Comparison of ENCODE assay signal across 9 cellular contexts in genomic region chr16:2033057-2033911, GRCh38. TPM values are rescaled to one million over a fixed set of nuclear protein-coding genes. Genes with fewer than 3 reads are reported as not detected.
DNase-seq lines count a peak whose midpoint lies in the region; ATAC-seq and TF ChIP-seq lines count a peak whose summit lies in the region.
"Had no signal": no experiment of that assay in that cellular context is flagged by ENCODE, and none has a peak within 500 bp of the region (broad histone marks: within the 10 kb centered on the region; RNA-seq: fewer than 3 reads in every experiment).

No MANE protein-coding gene starts in this region.

- no peak overlapping the region for H3K18ac ChIP-seq in H9 (ENCODE audit: insufficient read length, low read depth, low read length)

- no peak overlapping the region for H3K9ac ChIP-seq in H9 (ENCODE audit: extremely low read depth, insufficient read length, low read length)

- no peaks in the 10 kb centered on the region for H3K23me2 ChIP-seq in H9 (ENCODE audit: insufficient read length, low read depth, low read length, poor library complexity, severe bottlenecking)

- H3K4me3 Mint-ChIP-seq in H9 = no peak overlapping the region
- H3K4me3 Mint-ChIP-seq: neural crest cell had no signal

- H4K91ac ChIP-seq in H9 (ENCODE audit: insufficient read length, low read depth, low read length) = no peak overlapping the region

- no peak overlapping the region for H2BK5ac ChIP-seq in H9 (ENCODE audit: insufficient read length, low read length)

- no peaks in the 10 kb centered on the region for H3K79me1 ChIP-seq in H9 (ENCODE audit: insufficient read depth, low read depth, low read length, poor library complexity, severe bottlenecking)

- no peak for TF ChIP-seq CTCF in NB4 (IDR thresholded peaks at IDR 0.05; ENCODE audit: low read depth, low read length)
- no peak for TF ChIP-seq CTCF in choroid plexus epithelial cell (conservative IDR thresholded peaks at IDR 0.05; ENCODE audit: low read depth, low read length)
- no peak for TF ChIP-seq CTCF in lower lobe of right lung (IDR thresholded peaks at IDR 0.05)
- TF ChIP-seq CTCF in H9 (conservative IDR thresholded peaks at IDR 0.05) = no peak

- peaks cover 3% of the 10 kb centered on the region in 2 experiments; a peak in 1 of 4 replicates for H3K4me1 Mint-ChIP-seq in H9

- no peak overlapping the region for H4K5ac ChIP-seq in H9 (ENCODE audit: insufficient read length, low read depth, low read length)

- H3K4me2 ChIP-seq in H9 (ENCODE audit: insufficient read depth, insufficient read length, low read length) = no peak overlapping the region

- no peaks in the 10 kb centered on the region for H3K36me3 Mint-ChIP-seq in H9 (ENCODE audit: insufficient read depth in 1 of 3, low read depth in 3 of 3)

- no peak overlapping the region for H3K4ac ChIP-seq in H9 (ENCODE audit: low read depth, low read length)

- peak overlapping the region; percentile 92 for H3K27ac ChIP-seq in lower lobe of right lung
- H3K27ac ChIP-seq in temporal lobe (ENCODE audit: low read depth, low read length) = peak overlapping the region; percentile 98
- no peak overlapping the region for H3K27ac ChIP-seq in H9 (ENCODE audit: insufficient read length, low read depth, low read length)

- no peak overlapping the region for H3K56ac ChIP-seq in H9 (ENCODE audit: insufficient read length, low read depth, low read length)

- ATAC-seq in lower lobe of right lung = peak; percentile 63
- no peak for ATAC-seq in HG02973 (IDR thresholded peaks at IDR 0.05; ENCODE audit: unreplicated experiment)

- H3K9me3 Mint-ChIP-seq in H9 = no peaks in the 10 kb centered on the region
- H3K9me3 Mint-ChIP-seq: neural crest cell had no signal

- H2BK120ac ChIP-seq in H9 (ENCODE audit: low read depth, low read length, poor library complexity, severe bottlenecking) = no peak overlapping the region

- no peak overlapping the region; the same call in 1 of the 2 replicates for H3K14ac ChIP-seq in H9 (ENCODE audit: insufficient read depth, low read length)

- no peaks in the 10 kb centered on the region for H4K20me1 ChIP-seq in H9 (ENCODE audit: control insufficient read depth, insufficient read depth, insufficient read length)

- H3K9me3 ChIP-seq in lower lobe of right lung (no peaks in the 10 kb centered on the region), H9 (ENCODE audit: control insufficient read depth, low read depth, low read length) (no peaks in the 10 kb centered on the region)

- no peak for TF ChIP-seq POLR2A in NB4 (IDR thresholded peaks at IDR 0.05; ENCODE audit: extremely low read depth, insufficient read length)

- no peak overlapping the region for H3K23ac ChIP-seq in H9 (ENCODE audit: insufficient read length, low read depth, low read length)

- no peak overlapping the region for H2BK20ac ChIP-seq in H9 (ENCODE audit: low read depth, low read length, poor library complexity, severe bottlenecking)

- no peak overlapping the region for H2BK15ac ChIP-seq in H9 (ENCODE audit: low read depth, low read length)

- peak; percentile 83 for DNase-seq in NB4 (ENCODE audit: low read depth)
- DNase-seq in choroid plexus epithelial cell (ENCODE audit: low read depth) = peak; percentile 77
- DNase-seq in lower lobe of right lung = no peak
- DNase-seq in T-helper 2 cell = no peak
- DNase-seq in H9 = no peak
- DNase-seq in GM19240 (ENCODE audit: insufficient read length, low spot score) = no peak

- no peaks in the 10 kb centered on the region for H3K27me3 ChIP-seq in lower lobe of right lung (ENCODE audit: low read depth)
- H3K27me3 ChIP-seq in H9 (ENCODE audit: insufficient read depth, low read length) = no peaks in the 10 kb centered on the region

- no CpG with 5 or more reads among the region's 37 CpGs for WGBS in H9 (ENCODE audit: extremely low coverage, insufficient read length, low lambda C conversion rate)

- H3K36me3 ChIP-seq in lower lobe of right lung = peaks cover 43% of the 10 kb centered on the region

- H3K4me1 ChIP-seq in lower lobe of right lung (peaks cover 87% of the 10 kb centered on the region), H9 (ENCODE audit: insufficient read depth, low read length) (no peaks in the 10 kb centered on the region)

- no peak overlapping the region for H3T11ph ChIP-seq in H9 (ENCODE audit: low read length)

- H2AFZ ChIP-seq in H9 (ENCODE audit: low read length) = no peak overlapping the region

- H3K27ac Mint-ChIP-seq in H9 = no peak overlapping the region; a peak in 1 of 7 replicates

- H3K4me3 ChIP-seq in NB4 (ENCODE audit: low read depth, low read length) = peak overlapping the region; percentile 59
- peak overlapping the region; percentile 32 for H3K4me3 ChIP-seq in choroid plexus epithelial cell (ENCODE audit: low read depth, low read length)
- peak overlapping the region; percentile 84 for H3K4me3 ChIP-seq in lower lobe of right lung

- H4K8ac ChIP-seq in H9 (replicated peaks; ENCODE audit: insufficient read length, low read depth, low read length) = no peak overlapping the region

- no peaks in the 10 kb centered on the region for H3K79me2 ChIP-seq in H9 (ENCODE audit: insufficient read depth, low read length)

- intact Hi-C loops in lower lobe of right lung (cut with DNase I) = no loop called here

- no peak overlapping the region for H2AK5ac ChIP-seq in H9 (ENCODE audit: insufficient read length, low read length)

- peaks cover 2% of the 10 kb centered on the region; the same call in 1 of the 2 replicates for H3K27me3 Mint-ChIP-seq in H9 (ENCODE audit: low read depth)

- H2BK12ac ChIP-seq in H9 (ENCODE audit: insufficient read length, low read depth, low read length) = no peak overlapping the region

RNA-seq across cellular contexts. Expression of gene NHERF2, which starts 6.6 kb away (rescaled TPM):
- 343 TPM for total RNA-seq in lower lobe of right lung
- total RNA-seq in temporal lobe = 12.3 TPM
- total RNA-seq in H9 (2021) = 15.3 and 18.4 TPM in 2 replicates

RNA-seq across cellular contexts. Expression of gene NPW, which starts 13.7 kb away (rescaled TPM):
- total RNA-seq in lower lobe of right lung (not detected), temporal lobe (0.25 TPM), H9 (2021) (7.1 and 10.2 TPM in 2 replicates)

RNA-seq across cellular contexts. Expression of gene NTHL1, which starts 14.3 kb away (rescaled TPM):
- total RNA-seq in lower lobe of right lung (24.3 TPM), temporal lobe (19.4 TPM), H9 (2021) (52.0 and 54.0 TPM in 2 replicates)

RNA-seq across cellular contexts. Expression of gene TSC2, which starts 14.5 kb away (rescaled TPM):
- total RNA-seq in lower lobe of right lung = 123 TPM
- 51.1 TPM for total RNA-seq in temporal lobe
- 122 and 125 TPM in 2 replicates for total RNA-seq in H9 (2021)

RNA-seq across cellular contexts. Expression of gene ZNF598, which starts 23.7 kb away (rescaled TPM):
- total RNA-seq in lower lobe of right lung = 27.2 TPM
- total RNA-seq in temporal lobe = 5.2 TPM
- 64.2 and 70.9 TPM in 2 replicates for total RNA-seq in H9 (2021)

Comparison
In these comparisons a context has a peak if more than half of its experiments do, and no peak if none do; other contexts are left out.
1. DNase-seq: peak in NB4 (single experiment) and choroid plexus epithelial cell (single experiment); none in lower lobe of right lung (single experiment), T-helper 2 cell (0 of 5), H9 (single experiment) and GM19240 (single experiment).
2. H3K4me3 ChIP-seq: peak in every context shown above with its lines; median percentile 84 in lower lobe of right lung; 59 in NB4; 32 in choroid plexus epithelial cell.
3. RNA of gene NHERF2, which starts 6.6 kb away (total RNA-seq): 343 TPM in lower lobe of right lung (single experiment); 15.3 to 18.4 TPM in H9 and 12.3 TPM in temporal lobe (single experiment); every median in the first group is over 10 times any median in the second.